2 cellular contexts compared by ENCODE assay signal in genomic region chr2:233643128-233643527, GRCh38.
TF ChIP-seq lines count a peak whose summit lies in the region.

No MANE protein-coding gene starts in this region.

TF ChIP-seq in IMR-90, 13 proteins besides CTCF, POLR2A, EP300 and RAD21:
- TF ChIP-seq MAZ (IDR thresholded peaks at IDR 0.05; ENCODE audit: borderline replicate concordance, low read depth, low read length), result no peak
- TF ChIP-seq FOS (IDR thresholded peaks at IDR 0.05; ENCODE audit: low read depth, low read length), result no peak
- TF ChIP-seq RFX5 (IDR thresholded peaks at IDR 0.05; ENCODE audit: low read depth, low read length), result no peak
- no peak for TF ChIP-seq USF2 (IDR thresholded peaks at IDR 0.05; ENCODE audit: low read depth, low read length)
- TF ChIP-seq MXI1 (IDR thresholded peaks at IDR 0.05; ENCODE audit: borderline replicate concordance, low read depth, low read length), result no peak
- no peak for TF ChIP-seq MAFK (IDR thresholded peaks at IDR 0.05; ENCODE audit: low read depth, low read length)

TF ChIP-seq in WTC11, 78 proteins besides CTCF, POLR2A, EP300 and RAD21:
- TF ChIP-seq JAZF1 (CRISPR knock-in tag; IDR thresholded peaks at IDR 0.05), result no peak
- no peak for TF ChIP-seq USF1 (CRISPR knock-in tag; IDR thresholded peaks at IDR 0.05)
- no peak for TF ChIP-seq SOX15 (CRISPR knock-in tag; IDR thresholded peaks at IDR 0.05)
- no peak for TF ChIP-seq NFYB (CRISPR knock-in tag; conservative IDR thresholded peaks at IDR 0.05; ENCODE audit: low read depth)
- no peak for TF ChIP-seq STAT6 (CRISPR knock-in tag; conservative IDR thresholded peaks at IDR 0.05; ENCODE audit: low read depth)
- no peak for TF ChIP-seq TEAD1 (CRISPR knock-in tag; IDR thresholded peaks at IDR 0.05)
- TF ChIP-seq ZNF317 (CRISPR knock-in tag; IDR thresholded peaks at IDR 0.05; ENCODE audit: borderline replicate concordance, low read depth), result no peak
- no peak for TF ChIP-seq GTF2I (CRISPR knock-in tag; conservative IDR thresholded peaks at IDR 0.05)
- TF ChIP-seq MYBL2 (CRISPR knock-in tag; IDR thresholded peaks at IDR 0.05), result no peak
- no peak for TF ChIP-seq FOXK1 (CRISPR knock-in tag; IDR thresholded peaks at IDR 0.05)
- TF ChIP-seq TCF7 (CRISPR knock-in tag; IDR thresholded peaks at IDR 0.05; ENCODE audit: low read depth), result no peak
- no peak for TF ChIP-seq ATF6 (CRISPR knock-in tag; IDR thresholded peaks at IDR 0.05)
- TF ChIP-seq RELA (CRISPR knock-in tag; IDR thresholded peaks at IDR 0.05; ENCODE audit: borderline replicate concordance), result no peak
- no peak for TF ChIP-seq CDX4 (CRISPR knock-in tag; IDR thresholded peaks at IDR 0.05; ENCODE audit: borderline replicate concordance)
- no peak for TF ChIP-seq ZMAT4 (CRISPR knock-in tag; IDR thresholded peaks at IDR 0.05)
- no peak for TF ChIP-seq ELF4 (CRISPR knock-in tag; IDR thresholded peaks at IDR 0.05; ENCODE audit: low read depth)
- TF ChIP-seq ETV6 (CRISPR knock-in tag; IDR thresholded peaks at IDR 0.05), result no peak
- TF ChIP-seq ZNF416 (CRISPR knock-in tag; IDR thresholded peaks at IDR 0.05), result no peak
- no peak for TF ChIP-seq IRF1 (CRISPR knock-in tag; IDR thresholded peaks at IDR 0.05)
